In genomic region chrX:48761674-48762471, GRCh38 we compare ENCODE assay signal across 9 cellular contexts. TPM values are rescaled to one million over a fixed set of nuclear protein-coding genes. Genes with fewer than 3 reads are reported as not detected.
DNase-seq lines count a peak whose midpoint lies in the region; ATAC-seq, FAIRE-seq and TF ChIP-seq lines count a peak whose summit lies in the region.
"Had no signal": no experiment of that assay in that cellular context is flagged by ENCODE, and none has a peak within 500 bp of the region (broad histone marks: within the 10 kb centered on the region; RNA-seq: fewer than 3 reads in every experiment).

Gene GLOD5, plus strand, starts transcription at chrX:48761747. Its CDS starts 44 bp downstream, at chrX:48761791.

- no peak for TF ChIP-seq POLR2A in erythroblast (IDR thresholded peaks at IDR 0.05; ENCODE audit: low read length)

- peak; percentile 46 for DNase-seq in activated naive CD4-positive, alpha-beta T cell treated with anti-CD3 and anti-CD28 coated beads for 36 hours
- no peak for DNase-seq in activated naive CD4-positive, alpha-beta T cell (lab: John Stamatoyannopoulos, UW)
- DNase-seq in NCI-H526 (lab: John Stamatoyannopoulos, UW) (peak; percentile 51 to 78), endodermal cell (peak; percentile 88), small intestine (peak; percentile 80), GM19240 (ENCODE audit: insufficient read length, low spot score) (no peak), erythroblast (lab: John Stamatoyannopoulos, UW) (no peak)

- TF ChIP-seq CTCF in endodermal cell (conservative IDR thresholded peaks at IDR 0.05), result peak; percentile 72

- WGBS in endodermal cell (ENCODE audit: insufficient coverage in 1 of 2, insufficient read length in 1 of 2), 2 experiments, result 68 to 90% methylated on average over 2 to 12 of the region's 12 CpGs
- WGBS in small intestine, 3 donors, result 16 to 45% (median 39%) methylated on average over 11 to 12 of the region's 12 CpGs

- no peaks in the 10 kb centered on the region for H3K4me1 ChIP-seq in endodermal cell (ENCODE audit: control insufficient read depth, insufficient read depth, low read length)
- no peaks in the 10 kb centered on the region for H3K4me1 ChIP-seq in small intestine (ENCODE audit: control insufficient read depth in 2 of 2, insufficient read depth in 1 of 2, low read depth in 1 of 2, low read length in 1 of 2)

- H3K9ac ChIP-seq in endodermal cell (ENCODE audit: extremely low read depth, low read length, poor library complexity, severe bottlenecking), result no peak within 1 kb of the TSS

- ATAC-seq in HG02970 (IDR thresholded peaks at IDR 0.05; ENCODE audit: low FRiP score, unreplicated experiment), result no peak

- no peaks in the 10 kb centered on the region for H3K27me3 Mint-ChIP-seq in activated naive CD4-positive, alpha-beta T cell treated with anti-CD3 and anti-CD28 coated beads for 36 hours (ENCODE audit: low read depth)
- H3K27me3 Mint-ChIP-seq in endodermal cell (ENCODE audit: insufficient read depth), result no peaks in the 10 kb centered on the region

- H3K36me3 ChIP-seq in endodermal cell (ENCODE audit: control insufficient read depth, insufficient read depth, low read length), result no peaks in the 10 kb centered on the region
- no peaks in the 10 kb centered on the region for H3K36me3 ChIP-seq in small intestine (ENCODE audit: control insufficient read depth in 2 of 2, insufficient read depth in 2 of 2, low read length in 2 of 2)
- H3K36me3 ChIP-seq: ovary had no signal

- H3K9me3 ChIP-seq in endodermal cell (ENCODE audit: control insufficient read depth, low read length) (no peaks in the 10 kb centered on the region), small intestine (ENCODE audit: control insufficient read depth, low read depth) (no peaks in the 10 kb centered on the region)
- H3K9me3 ChIP-seq: ovary had no signal

- no peaks in the 10 kb centered on the region for H3K9me3 Mint-ChIP-seq in activated naive CD4-positive, alpha-beta T cell treated with anti-CD3 and anti-CD28 coated beads for 36 hours
- peaks cover 71% of the 10 kb centered on the region for H3K9me3 Mint-ChIP-seq in endodermal cell

- no peak for FAIRE-seq in small intestine (lab: Jason Lieb, UNC)

- intact Hi-C loops in activated naive CD4-positive, alpha-beta T cell treated with anti-CD3 and anti-CD28 coated beads for 36 hours (cut with micrococcal nuclease), result no loop called here

- H3K27me3 ChIP-seq in endodermal cell (ENCODE audit: control insufficient read depth, insufficient read depth, low read length, poor library complexity, severe bottlenecking) (no peaks in the 10 kb centered on the region), small intestine (ENCODE audit: control insufficient read depth in 2 of 2, insufficient read depth in 2 of 2, low read length in 2 of 2) (no peaks in the 10 kb centered on the region)
- H3K27me3 ChIP-seq: ovary had no signal

- H3K4me3 ChIP-seq in endodermal cell (ENCODE audit: low read length) (no peak within 1 kb of the TSS), small intestine (ENCODE audit: low read depth in 1 of 2, low read length in 2 of 2) (peak within 1 kb of the TSS in 1 of 2 donors; percentile 16)
- H3K4me3 ChIP-seq: ovary had no signal

- H3K27ac ChIP-seq in endodermal cell (ENCODE audit: low read depth, low read length), result no peak within 1 kb of the TSS
- H3K27ac ChIP-seq in small intestine (ENCODE audit: low read depth in 1 of 2, low read length in 1 of 2), result peak within 1 kb of the TSS; percentile 82 to 92
- H3K27ac ChIP-seq: ovary had no signal

- H3K4me1 Mint-ChIP-seq in activated naive CD4-positive, alpha-beta T cell treated with anti-CD3 and anti-CD28 coated beads for 36 hours (ENCODE audit: low read depth), result peaks cover 4% of the 10 kb centered on the region
- peaks cover 6% of the 10 kb centered on the region for H3K4me1 Mint-ChIP-seq in endodermal cell

- no peak within 1 kb of the TSS for H3K4me3 Mint-ChIP-seq in activated naive CD4-positive, alpha-beta T cell treated with anti-CD3 and anti-CD28 coated beads for 36 hours
- H3K4me3 Mint-ChIP-seq in endodermal cell, result no peak within 1 kb of the TSS

- H3K36me3 Mint-ChIP-seq in activated naive CD4-positive, alpha-beta T cell treated with anti-CD3 and anti-CD28 coated beads for 36 hours (ENCODE audit: low read depth), result no peaks in the 10 kb centered on the region
- H3K36me3 Mint-ChIP-seq in endodermal cell (ENCODE audit: low read depth), result no peaks in the 10 kb centered on the region

- H3K27ac Mint-ChIP-seq in activated naive CD4-positive, alpha-beta T cell treated with anti-CD3 and anti-CD28 coated beads for 36 hours, result no peak within 1 kb of the TSS
- H3K27ac Mint-ChIP-seq in endodermal cell, result peak within 1 kb of the TSS; percentile 91

- CTCF ChIA-PET in activated naive CD4-positive, alpha-beta T cell treated with anti-CD3 and anti-CD28 coated beads for 36 hours (lab: Charles Lee), result no interaction called here

RNA-seq across cellular contexts. Expression of gene GLOD5, which starts in this region (rescaled TPM):
- total RNA-seq in activated naive CD4-positive, alpha-beta T cell treated with anti-CD3 and anti-CD28 coated beads for 36 hours, result not detected
- not detected for total RNA-seq in endodermal cell
- not detected for polyA plus RNA-seq in endodermal cell (2013, experiment 1 of 2)
- polyA plus RNA-seq in endodermal cell (2013, experiment 2 of 2), result not detected
- 10 to 100 TPM; 12.9 to 56.1 (median 31.3) TPM for polyA plus RNA-seq in small intestine
- total RNA-seq: ovary had no signal
- polyA plus RNA-seq: ovary had no signal

Comparison
In these comparisons a context has a peak if more than half of its experiments do, and no peak if none do; other contexts are left out.
1. Peak in DNase-seq in activated naive CD4-positive, alpha-beta T cell treated with anti-CD3 and anti-CD28 coated beads for 36 hours; RNA of the gene not detected or under 1 TPM.
2. Peak in DNase-seq in endodermal cell; RNA of the gene not detected or under 1 TPM.
3. DNase-seq: peak in NCI-H526 (2 of 2) and small intestine (single experiment); none in activated naive CD4-positive, alpha-beta T cell (0 of 4), GM19240 (single experiment) and erythroblast (0 of 2).